Comparison of ENCODE assay signal across 9 cellular contexts in the genomic region with DNA sequence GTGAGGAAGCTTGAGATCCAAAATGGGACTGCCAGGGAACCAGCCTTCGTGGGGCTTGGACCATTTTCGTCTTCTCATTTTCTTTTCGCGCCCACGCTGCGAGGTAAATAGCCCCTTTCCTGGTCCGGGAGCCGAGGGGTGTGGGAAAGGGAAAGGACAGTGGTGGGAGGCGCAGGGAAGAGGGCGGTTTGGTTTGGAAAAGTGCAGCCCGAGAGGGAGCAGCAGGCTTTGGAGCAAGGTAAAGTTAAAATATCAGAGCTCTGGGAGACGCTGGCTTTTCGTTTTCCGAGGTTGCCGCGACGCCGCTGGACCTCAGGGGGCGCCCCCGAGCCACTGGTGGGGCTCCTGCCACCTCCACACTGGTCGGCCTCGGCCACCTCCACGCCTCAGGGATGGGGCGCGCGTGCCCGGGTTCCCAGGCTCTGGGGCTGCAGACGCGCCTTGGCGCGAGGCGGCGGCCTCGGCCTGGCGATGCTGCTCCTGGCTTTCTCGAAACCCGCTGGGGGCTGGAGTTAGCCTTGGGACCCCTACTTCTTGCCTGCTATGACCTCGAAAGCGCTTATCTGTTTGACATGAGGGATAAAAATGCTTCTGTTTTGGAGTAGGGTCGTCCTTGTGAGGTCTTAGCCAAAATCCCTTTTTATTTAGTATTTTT. TPM values are rescaled to one million over a fixed set of nuclear protein-coding genes. Genes with fewer than 3 reads are reported as not detected.
DNase-seq lines count a peak whose midpoint lies in the region; ATAC-seq, FAIRE-seq and TF ChIP-seq lines count a peak whose summit lies in the region.
"Had no signal": no experiment of that assay in that cellular context is flagged by ENCODE, and none has a peak within 500 bp of the region (broad histone marks: within the 10 kb centered on the region; RNA-seq: fewer than 3 reads in every experiment).

No MANE protein-coding gene starts in this region.

- peak overlapping the region; percentile 50 to 77 for H3K9ac ChIP-seq in kidney (ENCODE audit: low read length in 2 of 2)

- peaks cover 75% of the 10 kb centered on the region for H3K27me3 ChIP-seq in BE2C
- no peaks in the 10 kb centered on the region for H3K27me3 ChIP-seq in small intestine (ENCODE audit: control insufficient read depth in 2 of 2, insufficient read depth in 2 of 2, low read length in 2 of 2)

- WGBS in small intestine, 3 donors, result 6 to 11% (median 8%) methylated on average over 33 to 40 of the region's 40 CpGs

- H3K4me3 ChIP-seq in BE2C (ENCODE audit: low read depth, low read length) (no peak overlapping the region), kidney (ENCODE audit: low read length in 2 of 2) (peak overlapping the region; percentile 89 to 93), small intestine (ENCODE audit: low read depth in 1 of 2, low read length in 2 of 2) (peak overlapping the region in 1 of 2 donors; percentile 78)

- no peak for FAIRE-seq in kidney (lab: Jason Lieb, UNC)
- no peak for FAIRE-seq in small intestine (lab: Jason Lieb, UNC)

- H3K27ac ChIP-seq in kidney (ENCODE audit: low read depth in 2 of 2, low read length in 2 of 2) (peak overlapping the region; percentile 33 to 67), small intestine (ENCODE audit: low read depth in 1 of 2, low read length in 1 of 2) (no peak overlapping the region)

- H3K4me1 ChIP-seq in BE2C (no peaks in the 10 kb centered on the region), kidney (ENCODE audit: control insufficient read depth in 1 of 2, insufficient read depth in 1 of 2, low read depth in 1 of 2, low read length in 2 of 2) (peaks cover 6 to 12% of the 10 kb centered on the region in 2 donors), small intestine (ENCODE audit: control insufficient read depth in 2 of 2, insufficient read depth in 1 of 2, low read depth in 1 of 2, low read length in 1 of 2) (no peaks in the 10 kb centered on the region)

- H3K36me3 ChIP-seq in BE2C (no peaks in the 10 kb centered on the region), kidney (ENCODE audit: control insufficient read depth in 1 of 2, insufficient read depth in 2 of 2, low read length in 2 of 2) (no peaks in the 10 kb centered on the region), small intestine (ENCODE audit: control insufficient read depth in 2 of 2, insufficient read depth in 2 of 2, low read length in 2 of 2) (no peaks in the 10 kb centered on the region)

- no peaks in the 10 kb centered on the region for H3K9me3 ChIP-seq in BE2C
- no peaks in the 10 kb centered on the region for H3K9me3 ChIP-seq in kidney (ENCODE audit: control insufficient read depth in 1 of 2, low read length in 2 of 2)
- H3K9me3 ChIP-seq in small intestine (ENCODE audit: control insufficient read depth, low read depth), result no peaks in the 10 kb centered on the region

- intact Hi-C loops in kidney (cut with DNase I), result no loop called here

- TF ChIP-seq CTCF in BE2C (IDR thresholded peaks at IDR 0.05; ENCODE audit: low read depth, low read length) (peak; percentile 48), kidney (IDR thresholded peaks at IDR 0.05; ENCODE audit: borderline replicate concordance, extremely low read depth, insufficient read depth) (peak; percentile 81)

- peak; percentile 60 for DNase-seq in BE2C
- DNase-seq in HK-2 (ENCODE audit: unreplicated experiment), result peak; percentile 83
- peak; percentile 80 for DNase-seq in cerebellar cortex (ENCODE audit: low spot score)
- DNase-seq in kidney, result peak; percentile 94
- DNase-seq in small intestine, result peak; percentile 71
- no peak for DNase-seq in NCI-H345 (lab: John Stamatoyannopoulos, UW)
- DNase-seq: naive B cell had no signal

- ATAC-seq in HG02610 (IDR thresholded peaks at IDR 0.05; ENCODE audit: unreplicated experiment) (no peak), GM21367 (IDR thresholded peaks at IDR 0.05; ENCODE audit: unreplicated experiment) (no peak)

RNA-seq across cellular contexts. Expression of a gene that starts 3.2 kb away (rescaled TPM):
- polyA plus RNA-seq in BE2C (2012; ENCODE audit: insufficient read depth, insufficient read length, low read depth), result 1.0 TPM
- 154 TPM for total RNA-seq in kidney
- polyA plus RNA-seq in kidney (ENCODE audit: insufficient read depth, low read depth, low replicate concordance) (9.2 TPM), small intestine (1 to 10 TPM in 2 of 3 donors, under 1 TPM in 1; 0.81 to 9.4 (median 1.8) TPM)

Comparison
In these comparisons a context has a peak if more than half of its experiments do, and no peak if none do; other contexts are left out.
1. H3K27ac ChIP-seq: peak in kidney (2 of 2); none in small intestine (0 of 2).